ENCODE assay signal across 33 cellular contexts in the genomic region with DNA sequence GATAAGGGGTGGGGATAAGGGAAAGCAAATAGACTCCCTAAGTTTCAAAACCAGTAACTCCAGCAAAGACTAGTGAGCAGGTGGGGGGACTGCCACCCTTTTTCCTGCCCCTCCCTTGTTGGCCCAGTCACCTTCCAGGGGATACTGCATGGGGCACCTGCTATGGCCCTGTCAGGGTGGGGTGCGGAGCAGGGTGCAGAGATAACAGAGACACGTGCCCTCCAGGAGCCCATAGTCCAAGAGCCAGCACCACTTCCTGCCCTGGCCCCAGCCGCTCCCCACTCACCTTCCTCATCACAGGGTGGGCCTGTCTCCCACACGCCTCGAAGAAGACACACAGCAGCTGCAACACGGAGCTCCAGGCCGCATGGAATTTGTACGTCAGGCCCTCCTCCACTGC.
"Had no signal": no experiment of that assay in that cellular context is flagged by ENCODE, and none has a peak within 500 bp of the region (broad histone marks: within the 10 kb centered on the region; RNA-seq: fewer than 3 reads in every experiment).

No MANE protein-coding gene starts in this region.

- DNase-seq: activated CD4-positive, alpha-beta T cell treated with anti-CD3 and anti-CD28 coated beads, Interleukin-2, amount 50 U/mL, for 1 hour; activated CD8-positive, alpha-beta T cell treated with anti-CD3 and anti-CD28 coated beads for 36 hours; activated effector memory CD4-positive, alpha-beta T cell treated with Interleukin-2 at 50 U/mL for 16 hours; activated naive CD4-positive, alpha-beta T cell treated with Interleukin-2 at 50 U/mL for 16 hours; activated naive CD8-positive, alpha-beta T cell treated with anti-CD3 and anti-CD28 coated beads, Interleukin-2, amount 10 ng/mL, durations not matched to agents 7 days and 5 days; activated T-cell treated with anti-CD3 and anti-CD28 coated beads for 4 hours; activated T-cell treated with anti-CD3 and anti-CD28 coated beads, Interleukin-2, amount 50 U/mL, for 72 hours; amygdala; caudate nucleus; dermis blood vessel endothelial cell; effector memory CD4-positive, alpha-beta T cell; erythroblast; gastrocnemius medialis; glutamatergic neuron; islet precursor cell; mammary epithelial cell; naive thymus-derived CD8-positive, alpha-beta T cell; ovary; retina; stimulated activated CD4-positive, alpha-beta T cell treated with anti-CD3 and anti-CD28 coated beads, Interleukin-4, amount 100 ng/mL, for 24 hours; stimulated activated naive CD8-positive, alpha-beta T cell treated with anti-CD3 and anti-CD28 coated beads, Interleukin-15, amount 100 ng/mL, for 72 hours; substantia nigra; T-helper 17 cell; T1000; uterus; WERI-Rb-1 had no signal

- ATAC-seq: activated CD4-positive, CD25-positive, alpha-beta regulatory T cell treated with anti-CD3 and anti-CD28 coated beads, Interleukin-2, amount 50 U/mL, for 24 hours; activated CD8-positive, alpha-beta T cell treated with anti-CD3 and anti-CD28 coated beads for 36 hours; activated T-cell treated with anti-CD3 and anti-CD28 coated beads, Interleukin-2, amount 50 U/mL, for 72 hours; gastrocnemius medialis; sciatic nerve; SK-N-SH treated with all-trans-retinoic acid at 6 μM for 48 hours; stimulated activated effector memory CD8-positive, alpha-beta T cell treated with anti-CD3 and anti-CD28 coated beads, Interleukin-12 subunit alpha, Interleukin-12 subunit beta, amount 100 ng/mL, for 72 hours; stimulated activated naive CD8-positive, alpha-beta T cell treated with anti-CD3 and anti-CD28 coated beads, Interleukin-15, amount 100 ng/mL, for 72 hours; T-helper 17 cell had no signal

- H3K9me3 Mint-ChIP-seq: activated CD8-positive, alpha-beta T cell treated with anti-CD3 and anti-CD28 coated beads for 36 hours; activated naive CD8-positive, alpha-beta T cell treated with anti-CD3 and anti-CD28 coated beads, Interleukin-2, amount 10 ng/mL, durations not matched to agents 7 days and 5 days; activated T-cell treated with anti-CD3 and anti-CD28 coated beads, Interleukin-2, amount 50 U/mL, for 72 hours; naive thymus-derived CD8-positive, alpha-beta T cell; stimulated activated effector memory CD8-positive, alpha-beta T cell treated with anti-CD3 and anti-CD28 coated beads, Interleukin-12 subunit alpha, Interleukin-12 subunit beta, amount 100 ng/mL, for 72 hours; stimulated activated naive CD8-positive, alpha-beta T cell treated with anti-CD3 and anti-CD28 coated beads, Interleukin-15, amount 100 ng/mL, for 72 hours; type B pancreatic cell had no signal

- H3K4me1 Mint-ChIP-seq: stimulated activated effector memory CD8-positive, alpha-beta T cell treated with anti-CD3 and anti-CD28 coated beads, Interleukin-12 subunit alpha, Interleukin-12 subunit beta, amount 100 ng/mL, for 72 hours; stimulated activated naive CD8-positive, alpha-beta T cell treated with anti-CD3 and anti-CD28 coated beads, Interleukin-15, amount 100 ng/mL, for 72 hours had no signal

- H3K27me3 ChIP-seq: gastrocnemius medialis, ovary, uterus had no signal

- H3K27ac ChIP-seq: gastrocnemius medialis, ovary, prostate gland, skin epidermis, uterus, WERI-Rb-1 had no signal

- H3K9me3 ChIP-seq: gastrocnemius medialis, ovary, prostate gland, uterus had no signal

- H3K27ac Mint-ChIP-seq: activated CD8-positive, alpha-beta T cell treated with anti-CD3 and anti-CD28 coated beads for 36 hours; activated naive CD8-positive, alpha-beta T cell treated with anti-CD3 and anti-CD28 coated beads, Interleukin-2, amount 10 ng/mL, durations not matched to agents 7 days and 5 days; activated T-cell treated with anti-CD3 and anti-CD28 coated beads, Interleukin-2, amount 50 U/mL, for 72 hours; stimulated activated effector memory CD8-positive, alpha-beta T cell treated with anti-CD3 and anti-CD28 coated beads, Interleukin-12 subunit alpha, Interleukin-12 subunit beta, amount 100 ng/mL, for 72 hours; stimulated activated naive CD8-positive, alpha-beta T cell treated with anti-CD3 and anti-CD28 coated beads, Interleukin-15, amount 100 ng/mL, for 72 hours; T-helper 17 cell; type B pancreatic cell had no signal

- H3K27me3 Mint-ChIP-seq: activated CD8-positive, alpha-beta T cell treated with anti-CD3 and anti-CD28 coated beads for 36 hours; activated naive CD8-positive, alpha-beta T cell treated with anti-CD3 and anti-CD28 coated beads, Interleukin-2, amount 10 ng/mL, durations not matched to agents 7 days and 5 days; naive thymus-derived CD8-positive, alpha-beta T cell; stimulated activated naive CD8-positive, alpha-beta T cell treated with anti-CD3 and anti-CD28 coated beads, Interleukin-15, amount 100 ng/mL, for 72 hours; T-helper 17 cell; type B pancreatic cell had no signal

- H3K4me1 ChIP-seq: gastrocnemius medialis, prostate gland, uterus had no signal

- H3K36me3 ChIP-seq: ovary, prostate gland, uterus had no signal

- H3K4me3 Mint-ChIP-seq: activated CD8-positive, alpha-beta T cell treated with anti-CD3 and anti-CD28 coated beads for 36 hours; activated naive CD8-positive, alpha-beta T cell treated with anti-CD3 and anti-CD28 coated beads, Interleukin-2, amount 10 ng/mL, durations not matched to agents 7 days and 5 days; activated T-cell treated with anti-CD3 and anti-CD28 coated beads, Interleukin-2, amount 50 U/mL, for 72 hours; naive thymus-derived CD8-positive, alpha-beta T cell; stimulated activated effector memory CD8-positive, alpha-beta T cell treated with anti-CD3 and anti-CD28 coated beads, Interleukin-12 subunit alpha, Interleukin-12 subunit beta, amount 100 ng/mL, for 72 hours; stimulated activated naive CD8-positive, alpha-beta T cell treated with anti-CD3 and anti-CD28 coated beads, Interleukin-15, amount 100 ng/mL, for 72 hours; T-helper 17 cell; type B pancreatic cell had no signal

- H3K4me3 ChIP-seq: gastrocnemius medialis, ovary, prostate gland, skin epidermis, uterus had no signal
